ENCODE assay signal across 9 cellular contexts in the genomic region with DNA sequence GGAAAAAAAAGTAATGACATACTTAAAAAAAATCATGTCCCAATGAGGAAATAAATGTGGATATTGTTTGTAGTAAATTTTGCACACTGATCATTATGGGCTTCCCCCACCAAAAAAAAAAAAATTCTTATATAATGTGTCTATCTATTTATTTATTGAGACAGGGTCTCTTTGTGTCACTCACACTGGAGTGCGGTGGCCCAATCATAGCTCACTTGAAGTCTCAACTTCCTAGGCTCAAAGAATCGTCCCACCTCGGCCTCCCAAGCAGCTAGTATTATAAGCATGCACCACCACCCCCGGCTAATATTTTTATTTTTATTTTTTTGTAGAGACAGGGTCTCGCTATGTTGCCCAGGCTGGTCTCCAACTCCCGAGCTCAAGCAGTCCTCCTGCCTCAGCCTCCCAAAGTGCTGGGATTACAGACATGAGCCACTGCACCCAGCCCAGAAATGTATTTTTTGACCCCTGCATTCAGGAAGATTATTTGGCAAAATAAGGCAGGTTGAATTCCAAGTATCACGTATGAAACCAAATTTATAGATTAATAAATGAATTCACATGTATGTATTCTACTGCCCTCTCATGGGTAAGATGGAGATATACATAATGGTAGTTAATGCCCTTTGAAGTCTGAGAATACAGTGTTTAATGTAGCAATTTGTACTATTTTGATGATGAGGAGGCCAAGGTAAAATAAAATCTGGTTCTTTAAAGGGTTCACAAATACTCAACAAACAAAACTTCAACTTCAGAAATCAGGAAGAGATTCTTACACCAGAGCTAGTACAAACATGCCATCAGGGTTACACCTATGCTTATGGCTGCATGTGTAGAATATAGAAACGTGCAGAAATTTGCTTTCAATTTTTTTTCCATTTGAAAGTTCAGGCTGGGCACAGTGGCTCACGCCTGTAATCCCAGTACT. TPM values are rescaled to one million over a fixed set of nuclear protein-coding genes. Genes with fewer than 3 reads are reported as not detected.
DNase-seq lines count a peak whose midpoint lies in the region; ATAC-seq and TF ChIP-seq lines count a peak whose summit lies in the region.
"Had no signal": no experiment of that assay in that cellular context is flagged by ENCODE, and none has a peak within 500 bp of the region (broad histone marks: within the 10 kb centered on the region; RNA-seq: fewer than 3 reads in every experiment).

No MANE protein-coding gene starts in this region.

- no peak overlapping the region for H3K27ac ChIP-seq in Karpas-422 (ENCODE audit: low read length)
- no peak overlapping the region for H3K27ac ChIP-seq in naive thymus-derived CD4-positive, alpha-beta T cell (ENCODE audit: low read depth, low read length)

- no peaks in the 10 kb centered on the region for H4K20me1 ChIP-seq in Karpas-422 (ENCODE audit: insufficient read depth, low read depth, low read length)

- no peaks in the 10 kb centered on the region for H3K79me2 ChIP-seq in Karpas-422 (ENCODE audit: low read length)

- H3K27ac Mint-ChIP-seq in naive thymus-derived CD4-positive, alpha-beta T cell, result no peak overlapping the region
- no peak overlapping the region for H3K27ac Mint-ChIP-seq in activated T-cell treated with anti-CD3 and anti-CD28 coated beads, Interleukin-2, amount 50 U/mL, for 72 hours

- H3K9me3 Mint-ChIP-seq in naive thymus-derived CD4-positive, alpha-beta T cell, result peaks cover 0 to 1% (median 0%) of the 10 kb centered on the region in 11 donors
- H3K9me3 Mint-ChIP-seq in activated T-cell treated with anti-CD3 and anti-CD28 coated beads, Interleukin-2, amount 50 U/mL, for 72 hours, result no peaks in the 10 kb centered on the region

- no peak overlapping the region for H3K4me3 ChIP-seq in Karpas-422 (ENCODE audit: low read length)
- no peak overlapping the region for H3K4me3 ChIP-seq in astrocyte of the spinal cord (ENCODE audit: low read depth, low read length)
- H3K4me3 ChIP-seq in naive thymus-derived CD4-positive, alpha-beta T cell (ENCODE audit: low read length), result no peak overlapping the region

- H3K36me3 Mint-ChIP-seq in naive thymus-derived CD4-positive, alpha-beta T cell, result no peaks in the 10 kb centered on the region
- H3K36me3 Mint-ChIP-seq in activated T-cell treated with anti-CD3 and anti-CD28 coated beads, Interleukin-2, amount 50 U/mL, for 72 hours (ENCODE audit: insufficient read depth in 2 of 2), result peaks cover 0 to 2% of the 10 kb centered on the region in 2 donors

- H3K4me3 Mint-ChIP-seq in naive thymus-derived CD4-positive, alpha-beta T cell, result peak overlapping the region in 7 of 10 donors; percentile 30 to 98 (median 96)
- H3K4me3 Mint-ChIP-seq in activated T-cell treated with anti-CD3 and anti-CD28 coated beads, Interleukin-2, amount 50 U/mL, for 72 hours, result peak overlapping the region in 1 of 2 donors; percentile 13

- CTCF ChIA-PET in naive thymus-derived CD4-positive, alpha-beta T cell (lab: Charles Lee), result interaction anchor here (0.5 to 1.4 kb wide), 6 partner anchors 30 to 836 kb away, joined by 3 to 4 read pairs (median 3); a partner anchor contains a TSS

- H3K9me2 ChIP-seq in Karpas-422 (replicated peaks; ENCODE audit: insufficient read depth, low read length), result no peaks in the 10 kb centered on the region

- no peak overlapping the region for H2AFZ ChIP-seq in Karpas-422 (ENCODE audit: low read length)

- no peaks in the 10 kb centered on the region for H3K27me3 ChIP-seq in Karpas-422 (ENCODE audit: low read length)
- no peaks in the 10 kb centered on the region for H3K27me3 ChIP-seq in naive thymus-derived CD4-positive, alpha-beta T cell (ENCODE audit: control insufficient read depth in 2 of 2, insufficient read depth in 2 of 2, low read length in 2 of 2)

- in situ Hi-C loops in astrocyte of the spinal cord (cut with HindIII; ENCODE audit: low sequenced_read_pairs), result no loop called here

- H3K9me3 ChIP-seq in Karpas-422 (ENCODE audit: low read length), result no peaks in the 10 kb centered on the region
- no peaks in the 10 kb centered on the region for H3K9me3 ChIP-seq in naive thymus-derived CD4-positive, alpha-beta T cell (ENCODE audit: control insufficient read depth in 2 of 3, low read length in 3 of 3)

- H3K4me1 Mint-ChIP-seq in naive thymus-derived CD4-positive, alpha-beta T cell, result peaks cover 0 to 16% (median 9%) of the 10 kb centered on the region in 7 donors
- peaks cover 10% of the 10 kb centered on the region for H3K4me1 Mint-ChIP-seq in activated T-cell treated with anti-CD3 and anti-CD28 coated beads, Interleukin-2, amount 50 U/mL, for 72 hours (ENCODE audit: low read depth)

- POLR2A ChIA-PET in naive thymus-derived CD4-positive, alpha-beta T cell (lab: Charles Lee), result interaction anchor here (0.8 to 1.2 kb wide), 2 partner anchors 86 to 91 kb away, joined by 4 to 6 read pairs; a partner anchor contains a TSS

- peaks cover 13% of the 10 kb centered on the region for H3K4me1 ChIP-seq in Karpas-422 (ENCODE audit: low read length)
- H3K4me1 ChIP-seq in naive thymus-derived CD4-positive, alpha-beta T cell (ENCODE audit: control insufficient read depth in 2 of 2, insufficient read depth in 2 of 2, low read length in 2 of 2), result no peaks in the 10 kb centered on the region

- intact Hi-C loops in naive thymus-derived CD4-positive, alpha-beta T cell (cut with micrococcal nuclease), result loop anchor here (2.0 to 10.0 kb wide), 6 partner anchors 46 to 1598 kb away; a partner anchor contains a TSS

- H3K27me3 Mint-ChIP-seq in naive thymus-derived CD4-positive, alpha-beta T cell, result peaks cover 7 to 60% (median 15%) of the 10 kb centered on the region in 5 donors
- peaks cover 38% of the 10 kb centered on the region for H3K27me3 Mint-ChIP-seq in activated T-cell treated with anti-CD3 and anti-CD28 coated beads, Interleukin-2, amount 50 U/mL, for 72 hours (ENCODE audit: low read depth)

- no peak overlapping the region for H3K9ac ChIP-seq in Karpas-422 (ENCODE audit: low read length)

- H3K4me2 ChIP-seq in Karpas-422 (ENCODE audit: low read depth, low read length, poor library complexity, severe bottlenecking), result no peak overlapping the region

- peak; percentile 32 for DNase-seq in DMS53 treated with DMSO at 0.1 percent for 48 hours (lab: John Stamatoyannopoulos, UW; ENCODE audit: unreplicated experiment)
- peak; percentile 45 for DNase-seq in Karpas-422
- DNase-seq in astrocyte of the spinal cord (ENCODE audit: low read depth, low spot score), result peak; percentile 7
- DNase-seq in naive thymus-derived CD4-positive, alpha-beta T cell, result peak in 6 of 9 donors; percentile 5 to 27 (median 25)
- DNase-seq in GM19240 (ENCODE audit: insufficient read length, low spot score), result no peak
- no peak for DNase-seq in activated T-cell treated with anti-CD3 and anti-CD28 coated beads, Interleukin-2, amount 50 U/mL, for 72 hours
- no peak for DNase-seq in HuH-7 (ENCODE audit: low spot score)

- no peak for ATAC-seq in naive thymus-derived CD4-positive, alpha-beta T cell
- ATAC-seq in HG03571 (IDR thresholded peaks at IDR 0.05; ENCODE audit: unreplicated experiment), result no peak
- no peak for ATAC-seq in activated T-cell treated with anti-CD3 and anti-CD28 coated beads, Interleukin-2, amount 50 U/mL, for 72 hours (replicated peaks in 1 of 2)

- TF ChIP-seq CTCF in astrocyte of the spinal cord (IDR thresholded peaks at IDR 0.05; ENCODE audit: low read depth, low read length), result peak; percentile 30

- no peaks in the 10 kb centered on the region for H3K36me3 ChIP-seq in Karpas-422 (ENCODE audit: insufficient read depth, low read length)
- no peaks in the 10 kb centered on the region for H3K36me3 ChIP-seq in naive thymus-derived CD4-positive, alpha-beta T cell (ENCODE audit: control insufficient read depth in 2 of 3, insufficient read depth in 3 of 3, low read length in 3 of 3)

RNA-seq across cellular contexts. Expression of a gene that starts 1.4 kb away (rescaled TPM):
- total RNA-seq in Karpas-422 (2014; rRNA removed; shearing (Covaris generic); ENCODE audit: low replicate concordance), result 0.11 and 0.60 TPM in 2 replicates
- 1 to 10 TPM in 3 of 5 experiments, under 1 TPM in 2; 0.27 to 1.6 (median 1.0) TPM for total RNA-seq in naive thymus-derived CD4-positive, alpha-beta T cell
- under 1 TPM; 0.28 to 0.89 TPM for polyA plus RNA-seq in naive thymus-derived CD4-positive, alpha-beta T cell
- 1 to 10 TPM in 1 of 2 donors, under 1 TPM in 1; 0.88 to 2.2 TPM for total RNA-seq in activated T-cell treated with anti-CD3 and anti-CD28 coated beads, Interleukin-2, amount 50 U/mL, for 72 hours

RNA-seq across cellular contexts. Expression of a gene that starts 24.1 kb away (rescaled TPM):
- not detected in 2 replicates for total RNA-seq in Karpas-422 (2014; rRNA removed; shearing (Covaris generic); ENCODE audit: low replicate concordance)
- total RNA-seq in naive thymus-derived CD4-positive, alpha-beta T cell, result not detected
- polyA plus RNA-seq in naive thymus-derived CD4-positive, alpha-beta T cell, result not detected
- total RNA-seq in activated T-cell treated with anti-CD3 and anti-CD28 coated beads, Interleukin-2, amount 50 U/mL, for 72 hours, result under 1 TPM in 1 of 2 donors, not detected in 1; 0.17 TPM
- total RNA-seq: pulmonary artery endothelial cell had no signal

RNA-seq across cellular contexts. Expression of a gene that starts 45.3 kb away (rescaled TPM):
- total RNA-seq in Karpas-422 (2014; rRNA removed; shearing (Covaris generic); ENCODE audit: low replicate concordance), result 30.6 and 68.0 TPM in 2 replicates
- total RNA-seq in naive thymus-derived CD4-positive, alpha-beta T cell, result 10 to 100 TPM; 22.3 to 56.0 (median 25.0) TPM
- 10 to 100 TPM; 15.7 to 23.4 TPM for polyA plus RNA-seq in naive thymus-derived CD4-positive, alpha-beta T cell
- total RNA-seq in activated T-cell treated with anti-CD3 and anti-CD28 coated beads, Interleukin-2, amount 50 U/mL, for 72 hours, result 10 to 100 TPM; 63.8 to 73.6 TPM

Comparison
In these comparisons a context has a peak if more than half of its experiments do, and no peak if none do; other contexts are left out.
1. DNase-seq: peak in DMS53 treated with DMSO at 0.1 percent for 48 hours (single experiment), Karpas-422 (single experiment), astrocyte of the spinal cord (single experiment) and naive thymus-derived CD4-positive, alpha-beta T cell (6 of 9); none in GM19240 (single experiment), activated T-cell treated with anti-CD3 and anti-CD28 coated beads, Interleukin-2, amount 50 U/mL, for 72 hours (0 of 2) and HuH-7 (single experiment).